8 cellular contexts compared by ENCODE assay signal in the genomic region with DNA sequence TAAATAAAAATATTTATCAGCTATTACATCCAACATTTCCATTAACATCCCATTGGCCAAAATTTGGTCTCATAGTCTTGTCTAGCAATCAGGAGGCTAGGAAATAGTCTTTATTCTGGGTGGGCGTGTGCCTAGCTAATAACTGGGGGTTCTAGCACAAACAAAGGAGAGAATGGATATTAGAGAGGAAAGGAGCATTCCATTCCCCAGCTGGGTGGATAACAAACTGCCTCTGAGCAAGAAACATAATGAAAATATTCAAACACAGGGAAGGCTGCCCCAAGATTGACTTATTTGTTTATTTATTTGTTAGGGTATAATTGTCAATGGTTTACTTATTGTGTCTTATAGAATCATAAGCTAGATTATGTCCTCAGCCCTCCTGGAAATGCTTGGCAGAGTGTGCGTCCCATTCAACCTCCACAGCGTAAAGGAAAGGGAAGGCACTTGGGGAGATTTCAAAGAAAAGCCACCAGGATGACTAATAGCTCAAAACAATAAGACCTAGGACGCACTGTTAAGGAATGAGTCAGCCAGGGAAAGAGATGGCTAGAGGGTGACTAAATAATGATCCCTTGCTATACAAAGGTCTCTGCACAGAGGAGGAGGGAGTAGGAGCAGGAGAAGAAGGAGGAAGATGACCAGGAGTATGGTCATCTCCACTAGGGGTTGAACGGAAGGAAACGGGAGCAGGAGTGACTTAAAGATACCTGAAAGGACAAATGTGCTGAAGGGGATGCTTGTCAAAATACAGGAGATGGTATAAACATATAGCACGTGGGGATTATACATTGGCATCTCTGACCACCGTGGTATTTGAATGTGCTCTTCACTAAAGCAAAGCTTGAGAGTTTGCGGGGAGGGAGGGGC. TPM values are rescaled to one million over a fixed set of nuclear protein-coding genes. Genes with fewer than 3 reads are reported as not detected.
DNase-seq lines count a peak whose midpoint lies in the region; ATAC-seq, FAIRE-seq and TF ChIP-seq lines count a peak whose summit lies in the region.

No MANE protein-coding gene starts in this region.

- peaks cover 3% of the 10 kb centered on the region for H3K27me3 ChIP-seq in suprapubic skin

- peaks cover 14% of the 10 kb centered on the region for H3K27me3 Mint-ChIP-seq in activated naive CD8-positive, alpha-beta T cell treated with anti-CD3 and anti-CD28 coated beads, Interleukin-2, amount 50 U/mL, for 24 hours
- peaks cover 4% of the 10 kb centered on the region for H3K27me3 Mint-ChIP-seq in activated naive CD8-positive, alpha-beta T cell treated with anti-CD3 and anti-CD28 coated beads for 36 hours

- peaks cover 21% of the 10 kb centered on the region for H3K4me1 Mint-ChIP-seq in activated naive CD8-positive, alpha-beta T cell treated with anti-CD3 and anti-CD28 coated beads, Interleukin-2, amount 50 U/mL, for 24 hours
- H3K4me1 Mint-ChIP-seq in activated naive CD8-positive, alpha-beta T cell treated with anti-CD3 and anti-CD28 coated beads for 36 hours: peaks cover 7% of the 10 kb centered on the region

- H3K9me3 ChIP-seq in suprapubic skin: no peaks in the 10 kb centered on the region

- ATAC-seq in activated naive CD8-positive, alpha-beta T cell treated with anti-CD3 and anti-CD28 coated beads, Interleukin-2, amount 50 U/mL, for 24 hours: peak; percentile 97
- ATAC-seq in GM18909 (IDR thresholded peaks at IDR 0.05; ENCODE audit: poor library complexity, unreplicated experiment): no peak
- no peak for ATAC-seq in HG03521 (IDR thresholded peaks at IDR 0.05; ENCODE audit: unreplicated experiment)

- H3K27ac Mint-ChIP-seq in activated naive CD8-positive, alpha-beta T cell treated with anti-CD3 and anti-CD28 coated beads, Interleukin-2, amount 50 U/mL, for 24 hours: peak overlapping the region; percentile 49
- no peak overlapping the region for H3K27ac Mint-ChIP-seq in activated naive CD8-positive, alpha-beta T cell treated with anti-CD3 and anti-CD28 coated beads for 36 hours

- 57% methylated on average over 9 of the region's 9 CpGs for WGBS in suprapubic skin

- H3K36me3 Mint-ChIP-seq in activated naive CD8-positive, alpha-beta T cell treated with anti-CD3 and anti-CD28 coated beads, Interleukin-2, amount 50 U/mL, for 24 hours (ENCODE audit: low read depth): no peaks in the 10 kb centered on the region
- H3K36me3 Mint-ChIP-seq in activated naive CD8-positive, alpha-beta T cell treated with anti-CD3 and anti-CD28 coated beads for 36 hours: no peaks in the 10 kb centered on the region

- no peak for TF ChIP-seq POLR2A in suprapubic skin (IDR thresholded peaks at IDR 0.05)

- H3K4me3 Mint-ChIP-seq in activated naive CD8-positive, alpha-beta T cell treated with anti-CD3 and anti-CD28 coated beads, Interleukin-2, amount 50 U/mL, for 24 hours: no peak overlapping the region
- H3K4me3 Mint-ChIP-seq in activated naive CD8-positive, alpha-beta T cell treated with anti-CD3 and anti-CD28 coated beads for 36 hours: no peak overlapping the region

- H3K4me3 ChIP-seq in fibroblast of villous mesenchyme (ENCODE audit: low read depth, low read length) (no peak overlapping the region), suprapubic skin (no peak overlapping the region)

- H3K9me3 Mint-ChIP-seq in activated naive CD8-positive, alpha-beta T cell treated with anti-CD3 and anti-CD28 coated beads, Interleukin-2, amount 50 U/mL, for 24 hours: peaks cover 6% of the 10 kb centered on the region
- peaks cover 3% of the 10 kb centered on the region for H3K9me3 Mint-ChIP-seq in activated naive CD8-positive, alpha-beta T cell treated with anti-CD3 and anti-CD28 coated beads for 36 hours

- TF ChIP-seq CTCF in fibroblast of villous mesenchyme (IDR thresholded peaks at IDR 0.05; ENCODE audit: insufficient read depth, low read depth, low read length): no peak
- no peak for TF ChIP-seq CTCF in suprapubic skin (IDR thresholded peaks at IDR 0.05)
- TF ChIP-seq CTCF in D721Med (IDR thresholded peaks at IDR 0.05; ENCODE audit: insufficient read depth, missing control alignments): no peak

- no peak for TF ChIP-seq EP300 in suprapubic skin (IDR thresholded peaks at IDR 0.05)

- no peaks in the 10 kb centered on the region for H3K36me3 ChIP-seq in suprapubic skin

- H3K27ac ChIP-seq in suprapubic skin: peak overlapping the region; percentile 40

- peaks cover 3% of the 10 kb centered on the region for H3K4me1 ChIP-seq in suprapubic skin

- no peak for FAIRE-seq in D721Med (lab: Jason Lieb, UNC)

- no peak for DNase-seq in activated naive CD8-positive, alpha-beta T cell treated with anti-CD3 and anti-CD28 coated beads, Interleukin-2, amount 50 U/mL, for 24 hours
- DNase-seq in activated naive CD8-positive, alpha-beta T cell treated with anti-CD3 and anti-CD28 coated beads for 36 hours: no peak
- peak; percentile 93 to 99 for DNase-seq in SW 1271 (lab: John Stamatoyannopoulos, UW)
- peak; percentile 81 for DNase-seq in fibroblast of villous mesenchyme (ENCODE audit: low read depth)
- DNase-seq in suprapubic skin (ENCODE audit: low spot score in 2 of 2): no peak
- DNase-seq in D721Med (ENCODE audit: insufficient read length, low spot score): no peak

RNA-seq across cellular contexts. Expression of a gene that starts 23.5 kb away (rescaled TPM):
- 10 to 100 TPM; 48.4 to 48.9 TPM for total RNA-seq in activated naive CD8-positive, alpha-beta T cell treated with anti-CD3 and anti-CD28 coated beads for 36 hours
- total RNA-seq in fibroblast of villous mesenchyme: 13.9 and 19.0 TPM in 2 replicates
- total RNA-seq in suprapubic skin: 10 to 100 TPM; 26.4 to 50.7 (median 31.7) TPM

RNA-seq across cellular contexts. Expression of a gene that starts 56.2 kb away (rescaled TPM):
- 1,000 to 10,000 TPM; 1,357 to 1,413 TPM for total RNA-seq in activated naive CD8-positive, alpha-beta T cell treated with anti-CD3 and anti-CD28 coated beads for 36 hours
- 535 and 661 TPM in 2 replicates for total RNA-seq in fibroblast of villous mesenchyme
- 100 to 1,000 TPM; 337 to 951 (median 832) TPM for total RNA-seq in suprapubic skin

Comparison
In these comparisons a context has a peak if more than half of its experiments do, and no peak if none do; other contexts are left out.
1. DNase-seq: peak in SW 1271 (2 of 2) and fibroblast of villous mesenchyme (single experiment); none in activated naive CD8-positive, alpha-beta T cell treated with anti-CD3 and anti-CD28 coated beads, Interleukin-2, amount 50 U/mL, for 24 hours (single experiment), activated naive CD8-positive, alpha-beta T cell treated with anti-CD3 and anti-CD28 coated beads for 36 hours (single experiment), suprapubic skin (0 of 2) and D721Med (single experiment).